14 cellular contexts compared by ENCODE assay signal in genomic region chr5:168969341-168969863, GRCh38.
DNase-seq lines count a peak whose midpoint lies in the region; TF ChIP-seq lines count a peak whose summit lies in the region.
"Had no signal": no experiment of that assay in that cellular context is flagged by ENCODE, and none has a peak within 500 bp of the region (broad histone marks: within the 10 kb centered on the region; RNA-seq: fewer than 3 reads in every experiment).

No MANE protein-coding gene starts in this region.

- no peaks in the 10 kb centered on the region for H3K36me3 ChIP-seq in uterus

- H3K27ac Mint-ChIP-seq in nephron progenitor cell = peak overlapping the region; percentile 91
- H3K27ac Mint-ChIP-seq: CD14-positive monocyte; CD8-positive, alpha-beta memory T cell had no signal

- no peaks in the 10 kb centered on the region for H3K9me3 ChIP-seq in uterus
- H3K9me3 ChIP-seq: A549, Caco-2 had no signal

- no peak overlapping the region for H3K27ac ChIP-seq in uterus
- H3K27ac ChIP-seq: A549, GM23248 had no signal

- H3K9me3 Mint-ChIP-seq in nephron progenitor cell = peaks cover 5% of the 10 kb centered on the region
- H3K9me3 Mint-ChIP-seq: CD14-positive monocyte had no signal

- peak overlapping the region; percentile 26 for H3K4me3 Mint-ChIP-seq in nephron progenitor cell
- H3K4me3 Mint-ChIP-seq: CD14-positive monocyte; CD8-positive, alpha-beta memory T cell had no signal

- no peak for TF ChIP-seq POLR2A in uterus (IDR thresholded peaks at IDR 0.05)

- H3K4me1 Mint-ChIP-seq in nephron progenitor cell = peaks cover 58% of the 10 kb centered on the region
- H3K4me1 Mint-ChIP-seq: CD8-positive, alpha-beta memory T cell had no signal

- H3K36me3 Mint-ChIP-seq in nephron progenitor cell (ENCODE audit: low read depth) = peaks cover 5% of the 10 kb centered on the region
- H3K36me3 Mint-ChIP-seq: CD14-positive monocyte; CD8-positive, alpha-beta memory T cell had no signal

- DNase-seq in ELF-1 (ENCODE audit: low read depth, low spot score) (peak; percentile 40), G401 (ENCODE audit: low spot score) (peak; percentile 57), cerebellar cortex (ENCODE audit: low spot score) (peak; percentile 42), nephron progenitor cell (no peak), uterus (no peak), NK-92 (lab: John Stamatoyannopoulos, UW; ENCODE audit: unreplicated experiment) (no peak), CD1c-positive myeloid dendritic cell (ENCODE audit: extremely low spot score) (no peak)
- DNase-seq: Caco-2; CD8-positive, alpha-beta memory T cell; DND-41; GM23248; IMR-90 had no signal

- TF ChIP-seq CTCF in nephron progenitor cell (IDR thresholded peaks at IDR 0.05) (no peak), uterus (IDR thresholded peaks at IDR 0.05) (no peak)

- no peaks in the 10 kb centered on the region for H3K27me3 ChIP-seq in uterus

- H3K4me3 ChIP-seq in uterus = no peak overlapping the region
- H3K4me3 ChIP-seq: A549, GM23248 had no signal

- H3K27me3 Mint-ChIP-seq in nephron progenitor cell (ENCODE audit: low read depth, poor library complexity) = peaks cover 25% of the 10 kb centered on the region

- H3K4me1 ChIP-seq in uterus = no peaks in the 10 kb centered on the region

- intact Hi-C loops in uterus (cut with DNase I; ENCODE audit: low total_unique reads) = no loop called here

- in situ Hi-C loops in G401 (cut with HindIII; ENCODE audit: low sequenced_read_pairs) = no loop called here

Comparison
In these comparisons a context has a peak if more than half of its experiments do, and no peak if none do; other contexts are left out.
1. DNase-seq: peak in ELF-1 (single experiment), G401 (single experiment) and cerebellar cortex (single experiment); none in nephron progenitor cell (single experiment), uterus (0 of 2), NK-92 (single experiment) and CD1c-positive myeloid dendritic cell (single experiment).